17 cellular contexts compared by ENCODE assay signal in genomic region chr6:163823577-163823976, GRCh38.
A peak's percentile ranks its signal among the peaks of the same experiment; 100 is the strongest.
DNase-seq lines count a peak whose midpoint lies in the region; ATAC-seq and TF ChIP-seq lines count a peak whose summit lies in the region.
"Had no signal": no experiment of that assay in that cellular context is flagged by ENCODE, and none has a peak within 500 bp of the region (broad histone marks: within the 10 kb centered on the region; RNA-seq: fewer than 3 reads in every experiment).

No MANE protein-coding gene starts in this region.

- no peaks in the 10 kb centered on the region for H3K36me3 ChIP-seq in esophagus muscularis mucosa

- no peak overlapping the region for H3K27ac ChIP-seq in esophagus muscularis mucosa (replicated peaks in 1 of 4)

- H3K27me3 ChIP-seq in esophagus muscularis mucosa: no peaks in the 10 kb centered on the region

- H3K9me3 ChIP-seq in esophagus muscularis mucosa: no peaks in the 10 kb centered on the region
- H3K9me3 ChIP-seq: Caco-2 had no signal

- no peaks in the 10 kb centered on the region for H3K4me1 ChIP-seq in esophagus muscularis mucosa
- H3K4me1 ChIP-seq: Caco-2 had no signal

- H3K4me1 Mint-ChIP-seq in chondrocyte (ENCODE audit: low read depth): no peaks in the 10 kb centered on the region
- H3K4me1 Mint-ChIP-seq: CD4-positive, alpha-beta memory T cell; GM23338; H9 had no signal

- intact Hi-C loops in esophagus muscularis mucosa (cut with DNase I): no loop called here

- no peaks in the 10 kb centered on the region for H3K9me3 Mint-ChIP-seq in chondrocyte (ENCODE audit: low read depth)
- H3K9me3 Mint-ChIP-seq: GM23338, H9 had no signal

- TF ChIP-seq POLR2A in esophagus muscularis mucosa (IDR thresholded peaks at IDR 0.05; ENCODE audit: low read depth): no peak

- TF ChIP-seq CTCF in GM12873 (IDR thresholded peaks at IDR 0.05; ENCODE audit: insufficient read depth, low read depth, low read length, missing control alignments): peak; percentile 8
- no peak for TF ChIP-seq CTCF in esophagus muscularis mucosa (IDR thresholded peaks at IDR 0.05)
- no peak for TF ChIP-seq CTCF in chondrocyte (IDR thresholded peaks at IDR 0.05)

- no peak overlapping the region for H3K4me3 Mint-ChIP-seq in chondrocyte (ENCODE audit: unreplicated experiment)
- H3K4me3 Mint-ChIP-seq: CD4-positive, alpha-beta memory T cell; GM23338; H9 had no signal

- H3K27me3 Mint-ChIP-seq in chondrocyte (ENCODE audit: low read depth): peaks cover 6% of the 10 kb centered on the region

- H3K36me3 Mint-ChIP-seq in chondrocyte (ENCODE audit: low read depth): no peaks in the 10 kb centered on the region
- H3K36me3 Mint-ChIP-seq: CD4-positive, alpha-beta memory T cell had no signal

- H3K27ac Mint-ChIP-seq in chondrocyte (ENCODE audit: unreplicated experiment): no peak overlapping the region
- H3K27ac Mint-ChIP-seq: CD4-positive, alpha-beta memory T cell; GM23338; H9 had no signal

- ATAC-seq in HG02623 (IDR thresholded peaks at IDR 0.05; ENCODE audit: unreplicated experiment): no peak
- ATAC-seq: GM23338, HCT116 had no signal

- no peak overlapping the region for H3K4me3 ChIP-seq in esophagus muscularis mucosa
- H3K4me3 ChIP-seq: GM23338 had no signal

- DNase-seq in NAMALWA (ENCODE audit: low spot score) (peak; percentile 12), OCI-M1 (lab: John Stamatoyannopoulos, UW) (peak; percentile 11), esophagus muscularis mucosa (ENCODE audit: extremely low spot score) (peak; percentile 39), chondrocyte (ENCODE audit: low spot score) (no peak), HuH-7 (ENCODE audit: low spot score) (no peak)
- DNase-seq: C1 segment of cervical spinal cord; Caco-2; CD4-positive, alpha-beta memory T cell; DMS 273 treated with DMSO at 0.1 percent for 48 hours; DMS79; EL; GDM1; H9 had no signal

- WGBS in esophagus muscularis mucosa: 79% methylated on average over 5 of the region's 5 CpGs

- no peak for TF ChIP-seq EP300 in esophagus muscularis mucosa (IDR thresholded peaks at IDR 0.05)

Comparison
In these comparisons a context has a peak if more than half of its experiments do, and no peak if none do; other contexts are left out.
1. DNase-seq: peak in NAMALWA (single experiment), OCI-M1 (single experiment) and esophagus muscularis mucosa (single experiment); none in chondrocyte (single experiment) and HuH-7 (single experiment).